In genomic region chr4:38174811-38175210, GRCh38 we compare ENCODE assay signal across 15 cellular contexts.
DNase-seq lines count a peak whose midpoint lies in the region; FAIRE-seq and TF ChIP-seq lines count a peak whose summit lies in the region.
"Had no signal": no experiment of that assay in that cellular context is flagged by ENCODE, and none has a peak within 500 bp of the region (broad histone marks: within the 10 kb centered on the region; RNA-seq: fewer than 3 reads in every experiment).

No MANE protein-coding gene starts in this region.

- no peaks in the 10 kb centered on the region for H3K9me3 ChIP-seq in muscle layer of duodenum (ENCODE audit: control insufficient read depth in 1 of 2, low read length in 2 of 2)
- H3K9me3 ChIP-seq: BE2C, esophagus muscularis mucosa had no signal

- no peaks in the 10 kb centered on the region for H3K27me3 ChIP-seq in muscle layer of duodenum (ENCODE audit: low read depth, low read length)
- H3K27me3 ChIP-seq: BE2C, esophagus muscularis mucosa had no signal

- H3K4me3 ChIP-seq in muscle layer of duodenum (ENCODE audit: low read depth in 1 of 2, low read length in 2 of 2), result no peak overlapping the region
- H3K4me3 ChIP-seq: esophagus muscularis mucosa had no signal

- intact Hi-C loops in dendritic cell treated with granulocyte-macrophage colony-stimulating factor and Interleukin-4, amounts not matched to agents 40 ng/mL and 50 ng/mL, for 4 days (cut with micrococcal nuclease), result loop anchor here (2.0 to 5.0 kb wide), 3 partner anchors 14 to 112 kb away; no protein-coding TSS in a partner anchor

- peaks cover 5% of the 10 kb centered on the region for H3K27me3 Mint-ChIP-seq in dendritic cell treated with granulocyte-macrophage colony-stimulating factor and Interleukin-4, amounts not matched to agents 40 ng/mL and 50 ng/mL, for 4 days
- H3K27me3 Mint-ChIP-seq in endothelial cell (ENCODE audit: unreplicated experiment), result no peaks in the 10 kb centered on the region

- DNase-seq in GDM1 (lab: John Stamatoyannopoulos, UW) (peak; percentile 82), NOMO-1 treated with dmso at 0.1 percent for 144 hours (lab: John Stamatoyannopoulos, UW; ENCODE audit: unreplicated experiment) (peak; percentile 32), GM19240 (ENCODE audit: insufficient read length, low spot score) (no peak), GM19239 (ENCODE audit: insufficient read length, low spot score) (no peak), endothelial cell (ENCODE audit: low spot score) (no peak)
- no peak for DNase-seq in stimulated activated CD4-positive, alpha-beta T cell treated with anti-CD3 and anti-CD28 coated beads, Interleukin-12 subunit alpha, Interleukin-12 subunit beta, amount 100 ng/mL, for 4 hours
- DNase-seq: activated CD4-positive, alpha-beta T cell treated with anti-CD3 and anti-CD28 coated beads for 48 hours; BE2C; NCI-H1694; NCI-H82 had no signal

- no peaks in the 10 kb centered on the region for H3K36me3 ChIP-seq in muscle layer of duodenum (ENCODE audit: control insufficient read depth in 1 of 2, insufficient read depth in 2 of 2, low read length in 2 of 2)
- H3K36me3 ChIP-seq: BE2C, esophagus muscularis mucosa had no signal

- no peak for FAIRE-seq in GM19239 (lab: Jason Lieb, UNC)
- FAIRE-seq: bronchial epithelial cell had no signal

- H3K4me1 Mint-ChIP-seq in dendritic cell treated with granulocyte-macrophage colony-stimulating factor and Interleukin-4, amounts not matched to agents 40 ng/mL and 50 ng/mL, for 4 days (ENCODE audit: low read depth), result peaks cover 66% of the 10 kb centered on the region
- peaks cover 11% of the 10 kb centered on the region for H3K4me1 Mint-ChIP-seq in endothelial cell (ENCODE audit: unreplicated experiment)

- H3K36me3 Mint-ChIP-seq in dendritic cell treated with granulocyte-macrophage colony-stimulating factor and Interleukin-4, amounts not matched to agents 40 ng/mL and 50 ng/mL, for 4 days (ENCODE audit: low read depth), result no peaks in the 10 kb centered on the region
- H3K36me3 Mint-ChIP-seq in endothelial cell (ENCODE audit: low read depth, unreplicated experiment), result no peaks in the 10 kb centered on the region

- peaks cover 3 to 5% of the 10 kb centered on the region in 2 donors for H3K4me1 ChIP-seq in muscle layer of duodenum (ENCODE audit: control insufficient read depth in 1 of 2, insufficient read depth in 2 of 2, low read length in 2 of 2)
- H3K4me1 ChIP-seq: BE2C had no signal

- peak overlapping the region; percentile 62 for H3K27ac ChIP-seq in muscle layer of duodenum (ENCODE audit: low read length)

- peak overlapping the region; percentile 9 for H3K4me3 Mint-ChIP-seq in dendritic cell treated with granulocyte-macrophage colony-stimulating factor and Interleukin-4, amounts not matched to agents 40 ng/mL and 50 ng/mL, for 4 days
- H3K4me3 Mint-ChIP-seq in endothelial cell (ENCODE audit: unreplicated experiment), result no peak overlapping the region

- no peaks in the 10 kb centered on the region for H3K9me3 Mint-ChIP-seq in dendritic cell treated with granulocyte-macrophage colony-stimulating factor and Interleukin-4, amounts not matched to agents 40 ng/mL and 50 ng/mL, for 4 days
- H3K9me3 Mint-ChIP-seq in endothelial cell (ENCODE audit: unreplicated experiment), result no peaks in the 10 kb centered on the region
- H3K9me3 Mint-ChIP-seq: activated T-helper 2 cell treated with anti-CD3 and anti-CD28 coated beads, Interferon-gamma antibody, Interleukin-2, Interleukin-4, amounts not matched to agents 10 μg/mL and 5 μg/mL and 100 μg/mL, durations not matched to agents 14 hours and 24 hours and 36 hours had no signal

- peak overlapping the region; percentile 83 for H3K27ac Mint-ChIP-seq in dendritic cell treated with granulocyte-macrophage colony-stimulating factor and Interleukin-4, amounts not matched to agents 40 ng/mL and 50 ng/mL, for 4 days
- H3K27ac Mint-ChIP-seq in endothelial cell (ENCODE audit: unreplicated experiment), result no peak overlapping the region
- H3K27ac Mint-ChIP-seq: activated T-helper 2 cell treated with anti-CD3 and anti-CD28 coated beads, Interferon-gamma antibody, Interleukin-2, Interleukin-4, amounts not matched to agents 10 μg/mL and 5 μg/mL and 100 μg/mL, durations not matched to agents 14 hours and 24 hours and 36 hours had no signal

- no peak for TF ChIP-seq CTCF in endothelial cell (IDR thresholded peaks at IDR 0.05; ENCODE audit: unreplicated experiment)

Comparison
In these comparisons a context has a peak if more than half of its experiments do, and no peak if none do; other contexts are left out.
1. DNase-seq: peak in GDM1 (single experiment) and NOMO-1 treated with dmso at 0.1 percent for 144 hours (single experiment); none in GM19240 (single experiment), GM19239 (single experiment), stimulated activated CD4-positive, alpha-beta T cell treated with anti-CD3 and anti-CD28 coated beads, Interleukin-12 subunit alpha, Interleukin-12 subunit beta, amount 100 ng/mL, for 4 hours (single experiment) and endothelial cell (single experiment).